Comparison of ENCODE assay signal across 1 cellular context in the genomic region with DNA sequence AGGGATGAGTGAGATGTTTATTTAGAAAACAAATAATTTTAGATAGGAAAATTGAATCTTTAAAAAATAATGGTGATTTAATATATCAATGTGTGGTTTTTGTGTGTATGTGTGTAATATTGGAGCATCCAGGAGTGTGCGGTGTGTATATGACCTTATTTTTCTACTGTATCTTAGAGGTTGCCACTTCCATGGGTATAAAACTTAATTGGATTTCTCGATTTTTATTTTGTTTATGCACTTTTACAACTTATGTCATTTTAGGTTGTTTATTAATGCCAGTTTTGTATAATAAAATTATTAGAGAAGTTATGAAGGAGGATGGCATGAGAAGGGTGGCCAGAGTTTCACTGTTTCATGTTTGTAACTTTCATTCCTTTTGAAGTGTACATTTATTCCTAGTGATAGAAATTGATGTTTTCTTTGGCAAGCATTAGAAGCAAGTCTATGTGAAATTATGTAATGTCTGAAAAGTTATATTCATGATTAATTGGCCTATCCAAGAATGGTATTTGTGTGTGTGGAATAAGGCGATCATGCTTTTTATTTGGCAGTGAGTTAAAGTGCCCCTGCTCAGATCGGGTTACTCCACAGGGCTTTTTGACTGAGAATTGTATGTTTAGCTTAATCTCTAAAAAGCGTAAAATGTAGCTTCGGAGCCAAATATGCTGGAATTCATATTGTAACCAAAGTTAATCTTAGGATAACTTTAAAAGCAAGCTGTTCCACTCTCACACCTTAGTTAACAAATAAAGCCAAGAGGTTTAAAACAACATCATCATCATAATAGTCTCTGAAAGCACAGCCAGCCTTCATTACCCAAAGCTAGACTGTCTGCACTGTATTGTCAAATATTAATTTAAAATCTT.
TF ChIP-seq lines count a peak whose summit lies in the region.

No MANE protein-coding gene starts in this region.

TF ChIP-seq in HepG2, 621 proteins besides CTCF, POLR2A, EP300 and RAD21 (continued from another document):
- TF ChIP-seq, protein P1, sequence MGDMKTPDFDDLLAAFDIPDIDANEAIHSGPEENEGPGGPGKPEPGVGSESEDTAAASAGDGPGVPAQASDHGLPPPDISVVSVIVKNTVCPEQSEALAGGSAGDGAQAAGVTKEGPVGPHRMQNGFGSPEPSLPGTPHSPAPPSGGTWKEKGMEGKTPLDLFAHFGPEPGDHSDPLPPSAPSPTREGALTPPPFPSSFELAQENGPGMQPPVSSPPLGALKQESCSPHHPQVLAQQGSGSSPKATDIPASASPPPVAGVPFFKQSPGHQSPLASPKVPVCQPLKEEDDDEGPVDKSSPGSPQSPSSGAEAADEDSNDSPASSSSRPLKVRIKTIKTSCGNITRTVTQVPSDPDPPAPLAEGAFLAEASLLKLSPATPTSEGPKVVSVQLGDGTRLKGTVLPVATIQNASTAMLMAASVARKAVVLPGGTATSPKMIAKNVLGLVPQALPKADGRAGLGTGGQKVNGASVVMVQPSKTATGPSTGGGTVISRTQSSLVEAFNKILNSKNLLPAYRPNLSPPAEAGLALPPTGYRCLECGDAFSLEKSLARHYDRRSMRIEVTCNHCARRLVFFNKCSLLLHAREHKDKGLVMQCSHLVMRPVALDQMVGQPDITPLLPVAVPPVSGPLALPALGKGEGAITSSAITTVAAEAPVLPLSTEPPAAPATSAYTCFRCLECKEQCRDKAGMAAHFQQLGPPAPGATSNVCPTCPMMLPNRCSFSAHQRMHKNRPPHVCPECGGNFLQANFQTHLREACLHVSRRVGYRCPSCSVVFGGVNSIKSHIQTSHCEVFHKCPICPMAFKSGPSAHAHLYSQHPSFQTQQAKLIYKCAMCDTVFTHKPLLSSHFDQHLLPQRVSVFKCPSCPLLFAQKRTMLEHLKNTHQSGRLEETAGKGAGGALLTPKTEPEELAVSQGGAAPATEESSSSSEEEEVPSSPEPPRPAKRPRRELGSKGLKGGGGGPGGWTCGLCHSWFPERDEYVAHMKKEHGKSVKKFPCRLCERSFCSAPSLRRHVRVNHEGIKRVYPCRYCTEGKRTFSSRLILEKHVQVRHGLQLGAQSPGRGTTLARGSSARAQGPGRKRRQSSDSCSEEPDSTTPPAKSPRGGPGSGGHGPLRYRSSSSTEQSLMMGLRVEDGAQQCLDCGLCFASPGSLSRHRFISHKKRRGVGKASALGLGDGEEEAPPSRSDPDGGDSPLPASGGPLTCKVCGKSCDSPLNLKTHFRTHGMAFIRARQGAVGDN (CRISPR knock-in tag; IDR thresholded peaks at IDR 0.05) = no peak
- TF ChIP-seq ZNF232 (CRISPR knock-in tag; IDR thresholded peaks at IDR 0.05; ENCODE audit: borderline replicate concordance) = no peak
- no peak for TF ChIP-seq ZEB1 (IDR thresholded peaks at IDR 0.05; ENCODE audit: insufficient replicate concordance, low read depth)
- TF ChIP-seq CC2D1A (CRISPR knock-in tag; IDR thresholded peaks at IDR 0.05) = no peak
- TF ChIP-seq IRF2 (CRISPR knock-in tag; IDR thresholded peaks at IDR 0.05) = no peak
- TF ChIP-seq, protein P2, sequence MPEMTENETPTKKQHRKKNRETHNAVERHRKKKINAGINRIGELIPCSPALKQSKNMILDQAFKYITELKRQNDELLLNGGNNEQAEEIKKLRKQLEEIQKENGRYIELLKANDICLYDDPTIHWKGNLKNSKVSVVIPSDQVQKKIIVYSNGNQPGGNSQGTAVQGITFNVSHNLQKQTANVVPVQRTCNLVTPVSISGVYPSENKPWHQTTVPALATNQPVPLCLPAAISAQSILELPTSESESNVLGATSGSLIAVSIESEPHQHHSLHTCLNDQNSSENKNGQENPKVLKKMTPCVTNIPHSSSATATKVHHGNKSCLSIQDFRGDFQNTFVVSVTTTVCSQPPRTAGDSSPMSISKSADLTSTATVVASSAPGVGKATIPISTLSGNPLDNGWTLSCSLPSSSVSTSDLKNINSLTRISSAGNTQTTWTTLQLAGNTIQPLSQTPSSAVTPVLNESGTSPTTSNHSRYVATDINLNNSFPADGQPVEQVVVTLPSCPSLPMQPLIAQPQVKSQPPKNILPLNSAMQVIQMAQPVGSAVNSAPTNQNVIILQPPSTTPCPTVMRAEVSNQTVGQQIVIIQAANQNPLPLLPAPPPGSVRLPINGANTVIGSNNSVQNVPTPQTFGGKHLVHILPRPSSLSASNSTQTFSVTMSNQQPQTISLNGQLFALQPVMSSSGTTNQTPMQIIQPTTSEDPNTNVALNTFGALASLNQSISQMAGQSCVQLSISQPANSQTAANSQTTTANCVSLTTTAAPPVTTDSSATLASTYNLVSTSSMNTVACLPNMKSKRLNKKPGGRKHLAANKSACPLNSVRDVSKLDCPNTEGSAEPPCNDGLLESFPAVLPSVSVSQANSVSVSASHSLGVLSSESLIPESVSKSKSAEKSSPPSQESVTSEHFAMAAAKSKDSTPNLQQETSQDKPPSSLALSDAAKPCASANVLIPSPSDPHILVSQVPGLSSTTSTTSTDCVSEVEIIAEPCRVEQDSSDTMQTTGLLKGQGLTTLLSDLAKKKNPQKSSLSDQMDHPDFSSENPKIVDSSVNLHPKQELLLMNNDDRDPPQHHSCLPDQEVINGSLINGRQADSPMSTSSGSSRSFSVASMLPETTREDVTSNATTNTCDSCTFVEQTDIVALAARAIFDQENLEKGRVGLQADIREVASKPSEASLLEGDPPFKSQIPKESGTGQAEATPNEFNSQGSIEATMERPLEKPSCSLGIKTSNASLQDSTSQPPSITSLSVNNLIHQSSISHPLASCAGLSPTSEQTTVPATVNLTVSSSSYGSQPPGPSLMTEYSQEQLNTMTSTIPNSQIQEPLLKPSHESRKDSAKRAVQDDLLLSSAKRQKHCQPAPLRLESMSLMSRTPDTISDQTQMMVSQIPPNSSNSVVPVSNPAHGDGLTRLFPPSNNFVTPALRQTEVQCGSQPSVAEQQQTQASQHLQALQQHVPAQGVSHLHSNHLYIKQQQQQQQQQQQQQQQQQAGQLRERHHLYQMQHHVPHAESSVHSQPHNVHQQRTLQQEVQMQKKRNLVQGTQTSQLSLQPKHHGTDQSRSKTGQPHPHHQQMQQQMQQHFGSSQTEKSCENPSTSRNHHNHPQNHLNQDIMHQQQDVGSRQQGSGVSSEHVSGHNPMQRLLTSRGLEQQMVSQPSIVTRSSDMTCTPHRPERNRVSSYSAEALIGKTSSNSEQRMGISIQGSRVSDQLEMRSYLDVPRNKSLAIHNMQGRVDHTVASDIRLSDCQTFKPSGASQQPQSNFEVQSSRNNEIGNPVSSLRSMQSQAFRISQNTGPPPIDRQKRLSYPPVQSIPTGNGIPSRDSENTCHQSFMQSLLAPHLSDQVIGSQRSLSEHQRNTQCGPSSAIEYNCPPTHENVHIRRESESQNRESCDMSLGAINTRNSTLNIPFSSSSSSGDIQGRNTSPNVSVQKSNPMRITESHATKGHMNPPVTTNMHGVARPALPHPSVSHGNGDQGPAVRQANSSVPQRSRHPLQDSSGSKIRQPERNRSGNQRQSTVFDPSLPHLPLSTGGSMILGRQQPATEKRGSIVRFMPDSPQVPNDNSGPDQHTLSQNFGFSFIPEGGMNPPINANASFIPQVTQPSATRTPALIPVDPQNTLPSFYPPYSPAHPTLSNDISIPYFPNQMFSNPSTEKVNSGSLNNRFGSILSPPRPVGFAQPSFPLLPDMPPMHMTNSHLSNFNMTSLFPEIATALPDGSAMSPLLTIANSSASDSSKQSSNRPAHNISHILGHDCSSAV (CRISPR knock-in tag; IDR thresholded peaks at IDR 0.05; ENCODE audit: borderline replicate concordance) = no peak
- TF ChIP-seq, protein P3, sequence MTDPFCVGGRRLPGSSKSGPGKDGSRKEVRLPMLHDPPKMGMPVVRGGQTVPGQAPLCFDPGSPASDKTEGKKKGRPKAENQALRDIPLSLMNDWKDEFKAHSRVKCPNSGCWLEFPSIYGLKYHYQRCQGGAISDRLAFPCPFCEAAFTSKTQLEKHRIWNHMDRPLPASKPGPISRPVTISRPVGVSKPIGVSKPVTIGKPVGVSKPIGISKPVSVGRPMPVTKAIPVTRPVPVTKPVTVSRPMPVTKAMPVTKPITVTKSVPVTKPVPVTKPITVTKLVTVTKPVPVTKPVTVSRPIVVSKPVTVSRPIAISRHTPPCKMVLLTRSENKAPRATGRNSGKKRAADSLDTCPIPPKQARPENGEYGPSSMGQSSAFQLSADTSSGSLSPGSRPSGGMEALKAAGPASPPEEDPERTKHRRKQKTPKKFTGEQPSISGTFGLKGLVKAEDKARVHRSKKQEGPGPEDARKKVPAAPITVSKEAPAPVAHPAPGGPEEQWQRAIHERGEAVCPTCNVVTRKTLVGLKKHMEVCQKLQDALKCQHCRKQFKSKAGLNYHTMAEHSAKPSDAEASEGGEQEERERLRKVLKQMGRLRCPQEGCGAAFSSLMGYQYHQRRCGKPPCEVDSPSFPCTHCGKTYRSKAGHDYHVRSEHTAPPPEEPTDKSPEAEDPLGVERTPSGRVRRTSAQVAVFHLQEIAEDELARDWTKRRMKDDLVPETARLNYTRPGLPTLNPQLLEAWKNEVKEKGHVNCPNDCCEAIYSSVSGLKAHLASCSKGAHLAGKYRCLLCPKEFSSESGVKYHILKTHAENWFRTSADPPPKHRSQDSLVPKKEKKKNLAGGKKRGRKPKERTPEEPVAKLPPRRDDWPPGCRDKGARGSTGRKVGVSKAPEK (CRISPR knock-in tag; IDR thresholded peaks at IDR 0.05; ENCODE audit: borderline replicate concordance) = no peak
